ENCODE assay signal across 21 cellular contexts in the genomic region with DNA sequence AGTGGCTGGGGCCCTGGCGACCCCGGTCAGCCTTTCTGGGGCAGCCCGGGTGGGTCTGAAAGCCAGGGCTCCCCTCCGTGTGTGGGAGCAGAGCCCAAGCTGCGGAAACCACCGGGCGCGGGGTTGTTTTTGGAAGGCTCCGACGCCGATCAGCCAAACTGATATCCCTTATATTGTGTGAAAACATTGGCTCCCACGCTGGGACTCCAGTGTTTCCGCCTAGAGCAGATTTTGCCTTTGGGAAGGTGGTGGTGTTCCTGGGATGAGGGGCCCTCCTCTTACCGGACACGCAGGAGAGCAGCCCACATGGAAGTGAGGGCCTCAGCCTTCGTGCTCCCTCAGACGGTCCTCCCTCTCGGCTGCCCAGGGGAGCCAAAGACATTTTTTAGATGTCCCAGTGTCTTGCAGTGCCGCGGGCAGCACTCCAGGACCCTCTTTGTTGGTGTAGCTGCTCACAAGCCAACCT. TPM values are rescaled to one million over a fixed set of nuclear protein-coding genes. Genes with fewer than 3 reads are reported as not detected.
A peak's percentile ranks its signal among the peaks of the same experiment; 100 is the strongest.
DNase-seq lines count a peak whose midpoint lies in the region; ATAC-seq and TF ChIP-seq lines count a peak whose summit lies in the region.
"Had no signal": no experiment of that assay in that cellular context is flagged by ENCODE, and none has a peak within 500 bp of the region (broad histone marks: within the 10 kb centered on the region; RNA-seq: fewer than 3 reads in every experiment).

No MANE protein-coding gene starts in this region.

- H3K4me2 ChIP-seq in fibroblast of lung (ENCODE audit: extremely low read depth, insufficient read depth, low read length): no peak overlapping the region
- H3K4me2 ChIP-seq: KMS-11 had no signal

- H3K36me3 ChIP-seq in ACC112 (ENCODE audit: insufficient read depth, low read length) (no peaks in the 10 kb centered on the region; the same call in 1 of the 2 replicates), fibroblast of lung (ENCODE audit: control insufficient read depth, insufficient read depth, low read length) (peaks cover 13% of the 10 kb centered on the region), mucosa of rectum (ENCODE audit: control insufficient read depth in 2 of 2, insufficient read depth in 2 of 2, low read length in 2 of 2) (no peaks in the 10 kb centered on the region), subcutaneous abdominal adipose tissue (ENCODE audit: control insufficient read depth in 5 of 5, insufficient read depth in 5 of 5, low read length in 5 of 5) (peaks cover 0 to 2% (median 0%) of the 10 kb centered on the region in 5 donors)

- no peaks in the 10 kb centered on the region for H3K27me3 ChIP-seq in ACC112 (ENCODE audit: insufficient read depth, low read length)
- no peaks in the 10 kb centered on the region for H3K27me3 ChIP-seq in fibroblast of lung (ENCODE audit: control insufficient read depth, insufficient read depth, low read length)
- no peaks in the 10 kb centered on the region for H3K27me3 ChIP-seq in mucosa of rectum (ENCODE audit: control insufficient read depth in 2 of 2, insufficient read depth in 2 of 2, low read length in 2 of 2)
- H3K27me3 ChIP-seq in subcutaneous abdominal adipose tissue (ENCODE audit: control insufficient read depth in 5 of 5, insufficient read depth in 4 of 5, low read length in 5 of 5): no peaks in the 10 kb centered on the region

- no peak for TF ChIP-seq CTCF in fibroblast of lung (conservative IDR thresholded peaks at IDR 0.05 in 1 of 2, IDR thresholded peaks at IDR 0.05 in 1 of 2; ENCODE audit: low read depth in 1 of 2, low read length in 2 of 2)

- H3K9me3 Mint-ChIP-seq in activated CD4-positive, alpha-beta T cell treated with anti-CD3 and anti-CD28 coated beads, Interleukin-2, amount 10 ng/mL, durations not matched to agents 24 days and 14 days: no peaks in the 10 kb centered on the region
- H3K9me3 Mint-ChIP-seq: activated T-helper 2 cell treated with anti-CD3 and anti-CD28 coated beads, Interferon-gamma antibody, Interleukin-2, Interleukin-4, amounts not matched to agents 10 μg/mL and 5 μg/mL and 100 μg/mL, durations not matched to agents 14 hours and 24 hours and 36 hours; mesothelial cell of epicardium had no signal

- H3K4me1 Mint-ChIP-seq in activated CD4-positive, alpha-beta T cell treated with anti-CD3 and anti-CD28 coated beads, Interleukin-2, amount 10 ng/mL, durations not matched to agents 24 days and 14 days: no peaks in the 10 kb centered on the region

- H3K27ac Mint-ChIP-seq in activated CD4-positive, alpha-beta T cell treated with anti-CD3 and anti-CD28 coated beads, Interleukin-2, amount 10 ng/mL, durations not matched to agents 24 days and 14 days: no peak overlapping the region
- H3K27ac Mint-ChIP-seq: activated T-helper 2 cell treated with anti-CD3 and anti-CD28 coated beads, Interferon-gamma antibody, Interleukin-2, Interleukin-4, amounts not matched to agents 10 μg/mL and 5 μg/mL and 100 μg/mL, durations not matched to agents 14 hours and 24 hours and 36 hours; mesothelial cell of epicardium had no signal

- ATAC-seq in GM21717 (IDR thresholded peaks at IDR 0.05; ENCODE audit: unreplicated experiment): no peak
- ATAC-seq: HCT116, Panc1 had no signal

- H2AFZ ChIP-seq in ACC112 (ENCODE audit: low read length, unreplicated experiment): peak overlapping the region; percentile 95
- no peak overlapping the region for H2AFZ ChIP-seq in fibroblast of lung (ENCODE audit: low read length)

- no peak overlapping the region for H3K9ac ChIP-seq in fibroblast of lung (ENCODE audit: insufficient read depth, low read length)
- no peak overlapping the region for H3K9ac ChIP-seq in mucosa of rectum (ENCODE audit: low read depth in 1 of 2, low read length in 2 of 2)
- peak overlapping the region; percentile 34 to 70 (median 38) for H3K9ac ChIP-seq in subcutaneous abdominal adipose tissue (ENCODE audit: low read length in 5 of 5)
- H3K9ac ChIP-seq: KMS-11 had no signal

- H4K20me1 ChIP-seq in fibroblast of lung (ENCODE audit: control insufficient read depth, extremely low read depth, insufficient read depth, low read length): no peaks in the 10 kb centered on the region

- no peaks in the 10 kb centered on the region for H3K36me3 Mint-ChIP-seq in activated CD4-positive, alpha-beta T cell treated with anti-CD3 and anti-CD28 coated beads, Interleukin-2, amount 10 ng/mL, durations not matched to agents 24 days and 14 days (ENCODE audit: low read depth)
- H3K36me3 Mint-ChIP-seq: mesothelial cell of epicardium had no signal

- peak overlapping the region; percentile 57 for H3K4me3 ChIP-seq in ACC112 (ENCODE audit: low read depth, low read length)
- H3K4me3 ChIP-seq in fibroblast of lung (replicated peaks in 1 of 4; ENCODE audit: control extremely low read depth in 1 of 4, insufficient read depth in 1 of 4, low read depth in 3 of 4, low read length in 4 of 4): no peak overlapping the region
- H3K4me3 ChIP-seq in mucosa of rectum (ENCODE audit: low read length in 2 of 2): no peak overlapping the region
- peak overlapping the region in 2 of 5 donors; percentile 14 to 17 for H3K4me3 ChIP-seq in subcutaneous abdominal adipose tissue (ENCODE audit: low read depth in 1 of 5, low read length in 5 of 5)
- H3K4me3 ChIP-seq: SK-N-MC had no signal

- H3K27me3 Mint-ChIP-seq in activated CD4-positive, alpha-beta T cell treated with anti-CD3 and anti-CD28 coated beads, Interleukin-2, amount 10 ng/mL, durations not matched to agents 24 days and 14 days: no peaks in the 10 kb centered on the region

- H3K27ac ChIP-seq in ACC112 (ENCODE audit: low read depth, low read length): peak overlapping the region; percentile 62
- H3K27ac ChIP-seq in fibroblast of lung (ENCODE audit: insufficient read depth, low read length): peak overlapping the region; percentile 40
- peak overlapping the region; percentile 48 to 57 for H3K27ac ChIP-seq in mucosa of rectum (ENCODE audit: low read depth in 2 of 2, low read length in 2 of 2)
- H3K27ac ChIP-seq in subcutaneous abdominal adipose tissue (ENCODE audit: low read depth, low read length): peak overlapping the region; percentile 92
- H3K27ac ChIP-seq: KMS-11, SK-N-MC had no signal

- intact Hi-C loops in activated CD4-positive, alpha-beta T cell treated with anti-CD3 and anti-CD28 coated beads, Interleukin-2, amount 10 ng/mL, durations not matched to agents 24 days and 14 days (cut with micrococcal nuclease): no loop called here

- H3K79me2 ChIP-seq in ACC112 (ENCODE audit: control insufficient read depth, insufficient read depth, low read length, unreplicated experiment) (no peaks in the 10 kb centered on the region), fibroblast of lung (ENCODE audit: control insufficient read depth, insufficient read depth, low read length) (no peaks in the 10 kb centered on the region)

- no peak overlapping the region for H3K4me3 Mint-ChIP-seq in activated CD4-positive, alpha-beta T cell treated with anti-CD3 and anti-CD28 coated beads, Interleukin-2, amount 10 ng/mL, durations not matched to agents 24 days and 14 days
- H3K4me3 Mint-ChIP-seq: mesothelial cell of epicardium had no signal

- H3K9me3 ChIP-seq in fibroblast of lung (ENCODE audit: control insufficient read depth, insufficient read depth, low read depth, low read length) (no peaks in the 10 kb centered on the region), mucosa of rectum (ENCODE audit: control insufficient read depth in 2 of 2, low read length in 2 of 2) (no peaks in the 10 kb centered on the region), subcutaneous abdominal adipose tissue (ENCODE audit: control insufficient read depth in 5 of 5, low read length in 5 of 5) (no peaks in the 10 kb centered on the region)

- DNase-seq in fibroblast of lung (ENCODE audit: low read depth in 2 of 2) (no peak), putamen (ENCODE audit: low spot score) (no peak)
- DNase-seq in activated T-cell treated with anti-CD3 and anti-CD28 coated beads, Interleukin-2, amount 50 U/mL, for 48 hours: no peak
- no peak for DNase-seq in activated CD4-positive, alpha-beta T cell treated with anti-CD3 and anti-CD28 coated beads, Interleukin-2, amount 10 ng/mL, durations not matched to agents 24 days and 14 days
- DNase-seq: DMS 273 treated with DMSO at 0.1 percent for 48 hours; effector memory CD4-positive, alpha-beta T cell; NCI-H1092; NCI-H2171 treated with DMSO at 0.1 percent for 48 hours; stimulated activated naive CD4-positive, alpha-beta T cell treated with Interleukin-2 at 50 U/mL for 16 hours had no signal

- H3K4me1 ChIP-seq in ACC112 (ENCODE audit: control insufficient read depth, insufficient read depth, low read length, unreplicated experiment) (peaks cover 45% of the 10 kb centered on the region), fibroblast of lung (ENCODE audit: control insufficient read depth, extremely low read depth, insufficient read depth, low read length) (peaks cover 16% of the 10 kb centered on the region), mucosa of rectum (ENCODE audit: control insufficient read depth in 2 of 2, insufficient read depth in 2 of 2, low read length in 2 of 2) (no peaks in the 10 kb centered on the region), subcutaneous abdominal adipose tissue (ENCODE audit: control insufficient read depth in 5 of 5, insufficient read depth in 5 of 5, low read length in 5 of 5) (peaks cover 17 to 58% (median 54%) of the 10 kb centered on the region in 5 donors)

RNA-seq across cellular contexts. Expression of gene NGF, which starts 54.3 kb away (rescaled TPM):
- 4.0 and 8.5 TPM in 2 replicates for total RNA-seq in fibroblast of lung
- polyA plus RNA-seq in fibroblast of lung: 12.8 and 17.6 TPM in 2 replicates
- 7.2 and 13.2 TPM in 2 replicates for polyA plus RNA-seq in fibroblast of lung (2012)
- polyA minus RNA-seq in fibroblast of lung (ENCODE audit: low replicate concordance): 26.0 and 29.8 TPM in 2 replicates
- total RNA-seq in activated CD4-positive, alpha-beta T cell treated with anti-CD3 and anti-CD28 coated beads, Interleukin-2, amount 10 ng/mL, durations not matched to agents 24 days and 14 days: not detected in 2 replicates
- total RNA-seq: activated CD8-positive, alpha-beta memory T cell treated with anti-CD3 and anti-CD28 coated beads for 36 hours; activated T-helper 2 cell treated with anti-CD3 and anti-CD28 coated beads, Interferon-gamma antibody, Interleukin-2, Interleukin-4, amounts not matched to agents 10 μg/mL and 5 μg/mL and 100 μg/mL, durations not matched to agents 14 hours and 24 hours and 36 hours had no signal
- polyA plus RNA-seq: neural cell had no signal

Comparison
In these comparisons a context has a peak if more than half of its experiments do, and no peak if none do; other contexts are left out.
1. H3K27ac ChIP-seq: peak in every context shown above with its lines; median percentile 92 in subcutaneous abdominal adipose tissue; 62 in ACC112; 52 in mucosa of rectum; 40 in fibroblast of lung.
2. H3K9ac ChIP-seq: peak in subcutaneous abdominal adipose tissue (5 of 5); none in fibroblast of lung (single experiment) and mucosa of rectum (0 of 2).